ENCODE assay signal across 10 cellular contexts in genomic region chr1:248817065-248817464, GRCh38. TPM values are rescaled to one million over a fixed set of nuclear protein-coding genes. Genes with fewer than 3 reads are reported as not detected.
A peak's percentile ranks its signal among the peaks of the same experiment; 100 is the strongest.
DNase-seq lines count a peak whose midpoint lies in the region; ATAC-seq lines count a peak whose summit lies in the region.
"Had no signal": no experiment of that assay in that cellular context is flagged by ENCODE, and none has a peak within 500 bp of the region (broad histone marks: within the 10 kb centered on the region; RNA-seq: fewer than 3 reads in every experiment).

No MANE protein-coding gene starts in this region.

- peaks cover 60% of the 10 kb centered on the region for H3K4me1 ChIP-seq in CD4-positive, alpha-beta memory T cell (ENCODE audit: insufficient read depth, low read length)

- no peaks in the 10 kb centered on the region for H3K9me3 Mint-ChIP-seq in CD4-positive, alpha-beta memory T cell
- H3K9me3 Mint-ChIP-seq in activated CD4-positive, alpha-beta memory T cell treated with anti-CD3 and anti-CD28 coated beads, Interleukin-2, amount 10 ng/mL, durations not matched to agents 7 days and 5 days: no peaks in the 10 kb centered on the region
- no peaks in the 10 kb centered on the region for H3K9me3 Mint-ChIP-seq in naive B cell

- no peak for DNase-seq in CD4-positive, alpha-beta memory T cell
- DNase-seq in KG1 (lab: John Stamatoyannopoulos, UW) (peak; percentile 69), naive B cell (no peak), NCI-H2081 (lab: John Stamatoyannopoulos, UW) (no peak), AG08395 (ENCODE audit: low spot score) (no peak)
- no peak for DNase-seq in activated CD4-positive, alpha-beta memory T cell treated with anti-CD3 and anti-CD28 coated beads, Interleukin-2, amount 10 ng/mL, durations not matched to agents 7 days and 5 days
- DNase-seq: COR-L47, NCI-H2171 treated with DMSO at 0.1 percent for 48 hours had no signal

- ATAC-seq in naive B cell (ENCODE audit: low read depth in 2 of 2) (peak in 1 of 2 donors; percentile 26), GM19452 (IDR thresholded peaks at IDR 0.05; ENCODE audit: unreplicated experiment) (no peak)

- peak overlapping the region; percentile 77 to 94 (median 90) for H3K27ac Mint-ChIP-seq in CD4-positive, alpha-beta memory T cell
- H3K27ac Mint-ChIP-seq in activated CD4-positive, alpha-beta memory T cell treated with anti-CD3 and anti-CD28 coated beads, Interleukin-2, amount 10 ng/mL, durations not matched to agents 7 days and 5 days: peak overlapping the region; percentile 77
- peak overlapping the region in 4 of 6 donors; percentile 15 to 82 (median 38) for H3K27ac Mint-ChIP-seq in naive B cell

- peaks cover 48% of the 10 kb centered on the region for H3K36me3 ChIP-seq in CD4-positive, alpha-beta memory T cell (ENCODE audit: insufficient read depth, low read length)

- intact Hi-C loops in CD4-positive, alpha-beta memory T cell (cut with micrococcal nuclease): no loop called here

- peaks cover 45 to 75% of the 10 kb centered on the region in 2 donors for H3K36me3 Mint-ChIP-seq in CD4-positive, alpha-beta memory T cell
- peaks cover 71% of the 10 kb centered on the region for H3K36me3 Mint-ChIP-seq in activated CD4-positive, alpha-beta memory T cell treated with anti-CD3 and anti-CD28 coated beads, Interleukin-2, amount 10 ng/mL, durations not matched to agents 7 days and 5 days (ENCODE audit: low read depth)
- H3K36me3 Mint-ChIP-seq in naive B cell: peaks cover 17 to 41% of the 10 kb centered on the region in 2 donors

- CTCF ChIA-PET in CD4-positive, alpha-beta memory T cell (lab: Charles Lee; ENCODE audit: partially characterized antibody): no interaction called here
- CTCF ChIA-PET in activated CD4-positive, alpha-beta memory T cell treated with anti-CD3 and anti-CD28 coated beads, Interleukin-2, amount 10 ng/mL, durations not matched to agents 7 days and 5 days (lab: Charles Lee): no interaction called here

- peak overlapping the region in 4 of 8 donors; percentile 4 to 30 (median 23) for H3K4me3 Mint-ChIP-seq in CD4-positive, alpha-beta memory T cell
- H3K4me3 Mint-ChIP-seq in activated CD4-positive, alpha-beta memory T cell treated with anti-CD3 and anti-CD28 coated beads, Interleukin-2, amount 10 ng/mL, durations not matched to agents 7 days and 5 days: no peak overlapping the region
- peak overlapping the region in 4 of 8 donors; percentile 30 to 78 (median 56) for H3K4me3 Mint-ChIP-seq in naive B cell

- no peak overlapping the region for H3K27ac ChIP-seq in CD4-positive, alpha-beta memory T cell (ENCODE audit: low read depth, low read length)
- H3K27ac ChIP-seq: ascending aorta had no signal

- no peaks in the 10 kb centered on the region for H3K27me3 Mint-ChIP-seq in CD4-positive, alpha-beta memory T cell
- no peaks in the 10 kb centered on the region for H3K27me3 Mint-ChIP-seq in activated CD4-positive, alpha-beta memory T cell treated with anti-CD3 and anti-CD28 coated beads, Interleukin-2, amount 10 ng/mL, durations not matched to agents 7 days and 5 days
- H3K27me3 Mint-ChIP-seq in naive B cell: no peaks in the 10 kb centered on the region

- H3K9me3 ChIP-seq in CD4-positive, alpha-beta memory T cell (ENCODE audit: control insufficient read depth in 1 of 2, low read length in 2 of 2): no peaks in the 10 kb centered on the region
- H3K9me3 ChIP-seq: ascending aorta had no signal

- no peak overlapping the region for H3K4me3 ChIP-seq in CD4-positive, alpha-beta memory T cell (ENCODE audit: low read length in 2 of 2)
- H3K4me3 ChIP-seq: ascending aorta had no signal

- H3K27me3 ChIP-seq in CD4-positive, alpha-beta memory T cell (ENCODE audit: insufficient read depth, low read length): no peaks in the 10 kb centered on the region
- H3K27me3 ChIP-seq: ascending aorta had no signal

- peaks cover 41 to 74% (median 54%) of the 10 kb centered on the region in 4 donors for H3K4me1 Mint-ChIP-seq in CD4-positive, alpha-beta memory T cell
- peaks cover 56% of the 10 kb centered on the region for H3K4me1 Mint-ChIP-seq in activated CD4-positive, alpha-beta memory T cell treated with anti-CD3 and anti-CD28 coated beads, Interleukin-2, amount 10 ng/mL, durations not matched to agents 7 days and 5 days
- peaks cover 48 to 66% (median 57%) of the 10 kb centered on the region in 3 donors for H3K4me1 Mint-ChIP-seq in naive B cell

- POLR2A ChIA-PET in CD4-positive, alpha-beta memory T cell (lab: Charles Lee; ENCODE audit: partially characterized antibody): interaction anchor here (1.6 kb wide), 1 partner anchor 21 kb away, joined by 3 read pairs; the partner anchor contains the start of gene ZNF672
- POLR2A ChIA-PET in activated CD4-positive, alpha-beta memory T cell treated with anti-CD3 and anti-CD28 coated beads, Interleukin-2, amount 10 ng/mL, durations not matched to agents 7 days and 5 days (lab: Charles Lee): interaction anchor here (2.0 kb wide), 1 partner anchor 9 kb away, joined by 7 read pairs; the partner anchor contains the start of gene SH3BP5L

RNA-seq across cellular contexts. Expression of gene SH3BP5L, which starts 8.7 kb away (rescaled TPM):
- total RNA-seq in CD4-positive, alpha-beta memory T cell: 10 to 100 TPM; 40.9 to 43.4 TPM
- polyA plus RNA-seq in CD4-positive, alpha-beta memory T cell: 1 to 10 TPM in 1 of 2 donors, under 1 TPM in 1; 0.77 to 4.4 TPM
- total RNA-seq in activated CD4-positive, alpha-beta memory T cell treated with anti-CD3 and anti-CD28 coated beads, Interleukin-2, amount 10 ng/mL, durations not matched to agents 7 days and 5 days: 10 to 100 TPM; 31.4 to 32.0 TPM
- 1 to 10 TPM; 1.5 to 5.3 (median 2.8) TPM for polyA plus RNA-seq in naive B cell (ENCODE audit: low read depth in 6 of 6)

RNA-seq across cellular contexts. Expression of gene ZNF672, which starts 21.0 kb away (rescaled TPM):
- 10 to 100 TPM; 39.7 to 42.8 TPM for total RNA-seq in CD4-positive, alpha-beta memory T cell
- 10 to 100 TPM; 12.4 to 29.2 TPM for polyA plus RNA-seq in CD4-positive, alpha-beta memory T cell
- total RNA-seq in activated CD4-positive, alpha-beta memory T cell treated with anti-CD3 and anti-CD28 coated beads, Interleukin-2, amount 10 ng/mL, durations not matched to agents 7 days and 5 days: 10 to 100 TPM; 54.1 to 60.1 TPM
- 10 to 100 TPM; 31.7 to 61.5 (median 41.1) TPM for polyA plus RNA-seq in naive B cell (ENCODE audit: low read depth in 6 of 6)

RNA-seq across cellular contexts. Expression of gene ZNF692, which starts 41.8 kb away (rescaled TPM):
- total RNA-seq in CD4-positive, alpha-beta memory T cell: 10 to 100 TPM; 70.8 to 74.8 TPM
- 10 to 100 TPM; 10.9 to 13.0 TPM for polyA plus RNA-seq in CD4-positive, alpha-beta memory T cell
- total RNA-seq in activated CD4-positive, alpha-beta memory T cell treated with anti-CD3 and anti-CD28 coated beads, Interleukin-2, amount 10 ng/mL, durations not matched to agents 7 days and 5 days: 10 to 100 TPM; 45.9 to 49.8 TPM
- 10 to 100 TPM in 1 of 6 donors, 1 to 10 TPM in 5; 3.1 to 16.1 (median 8.4) TPM for polyA plus RNA-seq in naive B cell (ENCODE audit: low read depth in 6 of 6)

Comparison
In these comparisons a context has a peak if more than half of its experiments do, and no peak if none do; other contexts are left out.
1. H3K27ac Mint-ChIP-seq: peak in every context shown above with its lines; median percentile 90 in CD4-positive, alpha-beta memory T cell; 77 in activated CD4-positive, alpha-beta memory T cell treated with anti-CD3 and anti-CD28 coated beads, Interleukin-2, amount 10 ng/mL, durations not matched to agents 7 days and 5 days; 38 in naive B cell.